Comparison of ENCODE assay signal across 10 cellular contexts in genomic region chr16:67194257-67194656, GRCh38. TPM values are rescaled to one million over a fixed set of nuclear protein-coding genes. Genes with fewer than 3 reads are reported as not detected.
DNase-seq lines count a peak whose midpoint lies in the region; ATAC-seq and TF ChIP-seq lines count a peak whose summit lies in the region.
"Had no signal": no experiment of that assay in that cellular context is flagged by ENCODE, and none has a peak within 500 bp of the region (broad histone marks: within the 10 kb centered on the region; RNA-seq: fewer than 3 reads in every experiment).

No MANE protein-coding gene starts in this region.

- H3K4me1 ChIP-seq in Loucy (ENCODE audit: insufficient read depth, low read length, poor library complexity, severe bottlenecking) (peaks cover 21% of the 10 kb centered on the region), upper lobe of left lung (peaks cover 33 to 59% (median 43%) of the 10 kb centered on the region in 4 donors)

- H3K27ac ChIP-seq in CD4-positive, alpha-beta T cell (ENCODE audit: low read depth, low read length) = no peak overlapping the region
- peak overlapping the region in 1 of 4 donors; percentile 21 for H3K27ac ChIP-seq in upper lobe of left lung
- H3K27ac ChIP-seq: esophagus muscularis mucosa had no signal

- H3K9me3 Mint-ChIP-seq in CD4-positive, alpha-beta T cell = no peaks in the 10 kb centered on the region
- H3K9me3 Mint-ChIP-seq in endothelial cell (ENCODE audit: unreplicated experiment) = no peaks in the 10 kb centered on the region

- peak overlapping the region; percentile 94 for H3K9ac ChIP-seq in Loucy (ENCODE audit: low read depth, low read length, poor library complexity, severe bottlenecking)

- peaks cover 62% of the 10 kb centered on the region for H3K36me3 Mint-ChIP-seq in CD4-positive, alpha-beta T cell (ENCODE audit: low read depth)
- peaks cover 40% of the 10 kb centered on the region for H3K36me3 Mint-ChIP-seq in endothelial cell (ENCODE audit: low read depth, unreplicated experiment)

- WGBS in upper lobe of left lung, 2 donors = 88 to 95% methylated on average over 5 to 6 of the region's 6 CpGs

- peak overlapping the region; percentile 87 for H3K27ac Mint-ChIP-seq in CD4-positive, alpha-beta T cell
- peak overlapping the region; percentile 58 for H3K27ac Mint-ChIP-seq in endothelial cell (ENCODE audit: unreplicated experiment)

- no peak for TF ChIP-seq POLR2A in upper lobe of left lung (IDR thresholded peaks at IDR 0.05)

- peaks cover 50% of the 10 kb centered on the region for H3K79me2 ChIP-seq in Loucy (ENCODE audit: insufficient read depth, low read length)

- POLR2A ChIA-PET in CD4-positive, alpha-beta T cell (lab: Charles Lee) = interaction anchor here (0.7 to 1.2 kb wide), 2 partner anchors 9 to 34 kb away, joined by 3 read pairs; partner anchors contain the start of genes FBXL8 and TRADD

- H2AFZ ChIP-seq in Loucy (ENCODE audit: low read length) = no peak overlapping the region

- H3K9me3 ChIP-seq in CD4-positive, alpha-beta T cell (ENCODE audit: control insufficient read depth, low read length) = no peaks in the 10 kb centered on the region
- no peaks in the 10 kb centered on the region for H3K9me3 ChIP-seq in Loucy (ENCODE audit: insufficient read depth, low read depth, low read length)
- H3K9me3 ChIP-seq in upper lobe of left lung = no peaks in the 10 kb centered on the region
- H3K9me3 ChIP-seq: esophagus muscularis mucosa, MG63 had no signal

- no peak for ATAC-seq in CD4-positive, alpha-beta T cell (ENCODE audit: poor library complexity)
- ATAC-seq in HG03439 (IDR thresholded peaks at IDR 0.05; ENCODE audit: unreplicated experiment) (no peak), upper lobe of left lung (ENCODE audit: low FRiP score in 2 of 2) (no peak), HG03432 (IDR thresholded peaks at IDR 0.05; ENCODE audit: unreplicated experiment) (no peak)

- peaks cover 50% of the 10 kb centered on the region for H3K4me1 Mint-ChIP-seq in CD4-positive, alpha-beta T cell (ENCODE audit: low read depth)
- H3K4me1 Mint-ChIP-seq in endothelial cell (ENCODE audit: unreplicated experiment) = peaks cover 69% of the 10 kb centered on the region

- H3K27me3 ChIP-seq in CD4-positive, alpha-beta T cell (ENCODE audit: control insufficient read depth, insufficient read depth, low read length) = no peaks in the 10 kb centered on the region
- H3K27me3 ChIP-seq in Loucy (ENCODE audit: insufficient read depth, low read length, poor library complexity, severe bottlenecking) (no peaks in the 10 kb centered on the region), upper lobe of left lung (no peaks in the 10 kb centered on the region)
- H3K27me3 ChIP-seq: esophagus muscularis mucosa, MG63 had no signal

- no peaks in the 10 kb centered on the region for H3K27me3 Mint-ChIP-seq in CD4-positive, alpha-beta T cell
- H3K27me3 Mint-ChIP-seq in endothelial cell (ENCODE audit: unreplicated experiment) = peaks cover 24% of the 10 kb centered on the region

- H3K4me3 ChIP-seq in Loucy (ENCODE audit: low read length, poor library complexity, severe bottlenecking) = peak overlapping the region; percentile 98
- H3K4me3 ChIP-seq in upper lobe of left lung = no peak overlapping the region

- H4K20me1 ChIP-seq in Loucy (ENCODE audit: insufficient read depth, low read length, poor library complexity, severe bottlenecking) = peaks cover 32% of the 10 kb centered on the region

- H3K36me3 ChIP-seq in Loucy (ENCODE audit: insufficient read depth, low read length) (peaks cover 33% of the 10 kb centered on the region; the same call in 1 of the 2 replicates), upper lobe of left lung (peaks cover 18 to 60% (median 52%) of the 10 kb centered on the region in 4 donors)

- CTCF ChIA-PET in CD4-positive, alpha-beta T cell (lab: Charles Lee) = no interaction called here

- DNase-seq in CD4-positive, alpha-beta T cell = no peak
- DNase-seq in endothelial cell (ENCODE audit: low spot score) (no peak), upper lobe of left lung (no peak)
- DNase-seq: MG63, NCI-H510A, small intestine had no signal

- peak overlapping the region; percentile 92 for H3K4me3 Mint-ChIP-seq in CD4-positive, alpha-beta T cell
- peak overlapping the region; percentile 97 for H3K4me3 Mint-ChIP-seq in endothelial cell (ENCODE audit: unreplicated experiment)

- H3K9me2 ChIP-seq in Loucy (replicated peaks; ENCODE audit: low read depth, low read length) = no peaks in the 10 kb centered on the region

- no peak for TF ChIP-seq CTCF in CD4-positive, alpha-beta T cell (IDR thresholded peaks at IDR 0.05)
- TF ChIP-seq CTCF in Loucy (conservative IDR thresholded peaks at IDR 0.05; ENCODE audit: low read length) = no peak
- TF ChIP-seq CTCF in endothelial cell (IDR thresholded peaks at IDR 0.05; ENCODE audit: unreplicated experiment) = no peak
- TF ChIP-seq CTCF in upper lobe of left lung (IDR thresholded peaks at IDR 0.05) = no peak

- no peak for TF ChIP-seq EP300 in upper lobe of left lung (IDR thresholded peaks at IDR 0.05)

- H3F3A ChIP-seq in Loucy (ENCODE audit: low read depth) = no peaks in the 10 kb centered on the region

- intact Hi-C loops in CD4-positive, alpha-beta T cell (cut with DNase I, micrococcal nuclease) = loop anchor here in 1 of 2 experiments (5.0 kb wide), 1 partner anchor 262 kb away; the partner anchor contains the start of gene CIAO2B

- peak overlapping the region; percentile 97 for H3K4me2 ChIP-seq in Loucy (ENCODE audit: low read depth, low read length, poor library complexity, severe bottlenecking)

RNA-seq across cellular contexts. Expression of gene E2F4, which starts 2.3 kb away (rescaled TPM):
- 10 to 100 TPM; 50.9 to 56.1 TPM for total RNA-seq in CD4-positive, alpha-beta T cell
- 113 TPM for total RNA-seq in endothelial cell (ENCODE audit: unreplicated experiment)
- 100 to 1,000 TPM in 1 of 6 donors, 10 to 100 TPM in 5; 55.7 to 124 (median 85.4) TPM for total RNA-seq in upper lobe of left lung

RNA-seq across cellular contexts. Expression of gene EXOC3L1, which starts 4.3 kb away (rescaled TPM):
- total RNA-seq in CD4-positive, alpha-beta T cell = not detected
- total RNA-seq in endothelial cell (ENCODE audit: unreplicated experiment) (150 TPM), upper lobe of left lung (10 to 100 TPM in 4 of 6 donors, 1 to 10 TPM in 2; 4.6 to 20.8 (median 10.8) TPM)

RNA-seq across cellular contexts. Expression of gene ELMO3, which starts 4.7 kb away (rescaled TPM):
- total RNA-seq in CD4-positive, alpha-beta T cell = 1 to 10 TPM; 1.9 to 2.3 TPM
- total RNA-seq in endothelial cell (ENCODE audit: unreplicated experiment) (25.3 TPM), upper lobe of left lung (10 to 100 TPM; 17.4 to 26.2 (median 24.4) TPM)

RNA-seq across cellular contexts. Expression of gene MATCAP1, which starts 10.5 kb away (rescaled TPM):
- 10 to 100 TPM in 1 of 2 experiments, 1 to 10 TPM in 1; 9.7 to 10.6 TPM for total RNA-seq in CD4-positive, alpha-beta T cell
- total RNA-seq in endothelial cell (ENCODE audit: unreplicated experiment) = 88.8 TPM
- total RNA-seq in upper lobe of left lung = 100 to 1,000 TPM in 1 of 6 donors, 10 to 100 TPM in 4, 1 to 10 TPM in 1; 9.1 to 147 (median 31.1) TPM

RNA-seq across cellular contexts. Expression of gene NOL3, which starts 23.9 kb away (rescaled TPM):
- 1 to 10 TPM; 1.1 to 1.2 TPM for total RNA-seq in CD4-positive, alpha-beta T cell
- total RNA-seq in endothelial cell (ENCODE audit: unreplicated experiment) (2.6 TPM), upper lobe of left lung (100 to 1,000 TPM in 1 of 6 donors, 10 to 100 TPM in 5; 36.5 to 135 (median 58.0) TPM)
